1 cellular context compared by ENCODE assay signal in the genomic region with DNA sequence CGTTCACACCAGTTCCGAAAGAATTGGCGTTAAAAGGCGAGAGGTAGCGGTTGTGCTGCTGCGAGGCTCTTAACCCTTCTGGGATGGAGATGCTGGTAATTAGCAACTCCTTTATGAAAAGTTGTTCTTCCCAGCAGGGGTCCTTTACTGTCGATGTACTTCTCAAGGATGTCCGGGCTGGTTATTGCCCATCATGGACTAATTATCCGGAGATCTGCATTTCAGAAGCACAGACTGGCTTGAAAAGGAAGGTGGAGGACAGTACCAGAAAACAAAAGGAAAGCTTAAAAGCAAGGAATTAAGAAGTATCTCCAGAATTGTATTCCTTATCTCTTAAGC.
TF ChIP-seq lines count a peak whose summit lies in the region.

No MANE protein-coding gene starts in this region.

TF ChIP-seq in H1, 55 proteins besides CTCF, POLR2A, EP300 and RAD21:
- no peak for TF ChIP-seq HDAC6 (IDR thresholded peaks at IDR 0.05; ENCODE audit: low read depth, low read length)
- TF ChIP-seq RNF2 (IDR thresholded peaks at IDR 0.05; ENCODE audit: borderline replicate concordance, low read depth, low read length, missing control alignments, poor library complexity, severe bottlenecking), result no peak
- no peak for TF ChIP-seq RBBP5 (IDR thresholded peaks at IDR 0.05; ENCODE audit: borderline replicate concordance, low read depth, low read length)
- TF ChIP-seq TBP (IDR thresholded peaks at IDR 0.05; ENCODE audit: low read depth, low read length), result no peak
- no peak for TF ChIP-seq KDM4A (IDR thresholded peaks at IDR 0.05; ENCODE audit: low read depth, low read length, severe bottlenecking)
- TF ChIP-seq, protein P1, sequence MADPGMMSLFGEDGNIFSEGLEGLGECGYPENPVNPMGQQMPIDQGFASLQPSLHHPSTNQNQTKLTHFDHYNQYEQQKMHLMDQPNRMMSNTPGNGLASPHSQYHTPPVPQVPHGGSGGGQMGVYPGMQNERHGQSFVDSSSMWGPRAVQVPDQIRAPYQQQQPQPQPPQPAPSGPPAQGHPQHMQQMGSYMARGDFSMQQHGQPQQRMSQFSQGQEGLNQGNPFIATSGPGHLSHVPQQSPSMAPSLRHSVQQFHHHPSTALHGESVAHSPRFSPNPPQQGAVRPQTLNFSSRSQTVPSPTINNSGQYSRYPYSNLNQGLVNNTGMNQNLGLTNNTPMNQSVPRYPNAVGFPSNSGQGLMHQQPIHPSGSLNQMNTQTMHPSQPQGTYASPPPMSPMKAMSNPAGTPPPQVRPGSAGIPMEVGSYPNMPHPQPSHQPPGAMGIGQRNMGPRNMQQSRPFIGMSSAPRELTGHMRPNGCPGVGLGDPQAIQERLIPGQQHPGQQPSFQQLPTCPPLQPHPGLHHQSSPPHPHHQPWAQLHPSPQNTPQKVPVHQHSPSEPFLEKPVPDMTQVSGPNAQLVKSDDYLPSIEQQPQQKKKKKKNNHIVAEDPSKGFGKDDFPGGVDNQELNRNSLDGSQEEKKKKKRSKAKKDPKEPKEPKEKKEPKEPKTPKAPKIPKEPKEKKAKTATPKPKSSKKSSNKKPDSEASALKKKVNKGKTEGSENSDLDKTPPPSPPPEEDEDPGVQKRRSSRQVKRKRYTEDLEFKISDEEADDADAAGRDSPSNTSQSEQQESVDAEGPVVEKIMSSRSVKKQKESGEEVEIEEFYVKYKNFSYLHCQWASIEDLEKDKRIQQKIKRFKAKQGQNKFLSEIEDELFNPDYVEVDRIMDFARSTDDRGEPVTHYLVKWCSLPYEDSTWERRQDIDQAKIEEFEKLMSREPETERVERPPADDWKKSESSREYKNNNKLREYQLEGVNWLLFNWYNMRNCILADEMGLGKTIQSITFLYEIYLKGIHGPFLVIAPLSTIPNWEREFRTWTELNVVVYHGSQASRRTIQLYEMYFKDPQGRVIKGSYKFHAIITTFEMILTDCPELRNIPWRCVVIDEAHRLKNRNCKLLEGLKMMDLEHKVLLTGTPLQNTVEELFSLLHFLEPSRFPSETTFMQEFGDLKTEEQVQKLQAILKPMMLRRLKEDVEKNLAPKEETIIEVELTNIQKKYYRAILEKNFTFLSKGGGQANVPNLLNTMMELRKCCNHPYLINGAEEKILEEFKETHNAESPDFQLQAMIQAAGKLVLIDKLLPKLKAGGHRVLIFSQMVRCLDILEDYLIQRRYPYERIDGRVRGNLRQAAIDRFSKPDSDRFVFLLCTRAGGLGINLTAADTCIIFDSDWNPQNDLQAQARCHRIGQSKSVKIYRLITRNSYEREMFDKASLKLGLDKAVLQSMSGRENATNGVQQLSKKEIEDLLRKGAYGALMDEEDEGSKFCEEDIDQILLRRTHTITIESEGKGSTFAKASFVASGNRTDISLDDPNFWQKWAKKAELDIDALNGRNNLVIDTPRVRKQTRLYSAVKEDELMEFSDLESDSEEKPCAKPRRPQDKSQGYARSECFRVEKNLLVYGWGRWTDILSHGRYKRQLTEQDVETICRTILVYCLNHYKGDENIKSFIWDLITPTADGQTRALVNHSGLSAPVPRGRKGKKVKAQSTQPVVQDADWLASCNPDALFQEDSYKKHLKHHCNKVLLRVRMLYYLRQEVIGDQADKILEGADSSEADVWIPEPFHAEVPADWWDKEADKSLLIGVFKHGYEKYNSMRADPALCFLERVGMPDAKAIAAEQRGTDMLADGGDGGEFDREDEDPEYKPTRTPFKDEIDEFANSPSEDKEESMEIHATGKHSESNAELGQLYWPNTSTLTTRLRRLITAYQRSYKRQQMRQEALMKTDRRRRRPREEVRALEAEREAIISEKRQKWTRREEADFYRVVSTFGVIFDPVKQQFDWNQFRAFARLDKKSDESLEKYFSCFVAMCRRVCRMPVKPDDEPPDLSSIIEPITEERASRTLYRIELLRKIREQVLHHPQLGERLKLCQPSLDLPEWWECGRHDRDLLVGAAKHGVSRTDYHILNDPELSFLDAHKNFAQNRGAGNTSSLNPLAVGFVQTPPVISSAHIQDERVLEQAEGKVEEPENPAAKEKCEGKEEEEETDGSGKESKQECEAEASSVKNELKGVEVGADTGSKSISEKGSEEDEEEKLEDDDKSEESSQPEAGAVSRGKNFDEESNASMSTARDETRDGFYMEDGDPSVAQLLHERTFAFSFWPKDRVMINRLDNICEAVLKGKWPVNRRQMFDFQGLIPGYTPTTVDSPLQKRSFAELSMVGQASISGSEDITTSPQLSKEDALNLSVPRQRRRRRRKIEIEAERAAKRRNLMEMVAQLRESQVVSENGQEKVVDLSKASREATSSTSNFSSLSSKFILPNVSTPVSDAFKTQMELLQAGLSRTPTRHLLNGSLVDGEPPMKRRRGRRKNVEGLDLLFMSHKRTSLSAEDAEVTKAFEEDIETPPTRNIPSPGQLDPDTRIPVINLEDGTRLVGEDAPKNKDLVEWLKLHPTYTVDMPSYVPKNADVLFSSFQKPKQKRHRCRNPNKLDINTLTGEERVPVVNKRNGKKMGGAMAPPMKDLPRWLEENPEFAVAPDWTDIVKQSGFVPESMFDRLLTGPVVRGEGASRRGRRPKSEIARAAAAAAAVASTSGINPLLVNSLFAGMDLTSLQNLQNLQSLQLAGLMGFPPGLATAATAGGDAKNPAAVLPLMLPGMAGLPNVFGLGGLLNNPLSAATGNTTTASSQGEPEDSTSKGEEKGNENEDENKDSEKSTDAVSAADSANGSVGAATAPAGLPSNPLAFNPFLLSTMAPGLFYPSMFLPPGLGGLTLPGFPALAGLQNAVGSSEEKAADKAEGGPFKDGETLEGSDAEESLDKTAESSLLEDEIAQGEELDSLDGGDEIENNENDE (IDR thresholded peaks at IDR 0.05; ENCODE audit: insufficient replicate concordance, low read length), result peak; percentile 56
- no peak for TF ChIP-seq USF2 (IDR thresholded peaks at IDR 0.05; ENCODE audit: low read length)
- TF ChIP-seq GABPA (IDR thresholded peaks at IDR 0.05; ENCODE audit: borderline replicate concordance, insufficient read depth, low read length), result no peak
- no peak for TF ChIP-seq SIX5 (IDR thresholded peaks at IDR 0.05; ENCODE audit: low read depth, low read length)
- TF ChIP-seq JUND (IDR thresholded peaks at IDR 0.05; ENCODE audit: low read length), result no peak
- no peak for TF ChIP-seq BCL11A (IDR thresholded peaks at IDR 0.05; ENCODE audit: low read depth in 2 of 2, low read length in 2 of 2)
- no peak for TF ChIP-seq ASH2L (IDR thresholded peaks at IDR 0.05; ENCODE audit: low read length)
- TF ChIP-seq TAF7 (optimal IDR thresholded peaks at IDR 0.05; ENCODE audit: borderline replicate concordance, low read depth, low read length), result no peak
- no peak for TF ChIP-seq CEBPB (IDR thresholded peaks at IDR 0.05; ENCODE audit: low read depth, low read length)
- no peak for TF ChIP-seq EZH2 (IDR thresholded peaks at IDR 0.05; ENCODE audit: low read depth, low read length, severe bottlenecking)
- no peak for TF ChIP-seq YY1 (IDR thresholded peaks at IDR 0.05; ENCODE audit: low read depth, low read length)
- TF ChIP-seq KDM5A (IDR thresholded peaks at IDR 0.05; ENCODE audit: low read length), result no peak
- TF ChIP-seq HDAC2 (IDR thresholded peaks at IDR 0.05; ENCODE audit: borderline replicate concordance in 1 of 2, low read depth in 2 of 2, low read length in 2 of 2), result peak in 1 of 2 experiments; percentile 91; a peak in 1 of 4 replicates
- no peak for TF ChIP-seq SUZ12 (IDR thresholded peaks at IDR 0.05; ENCODE audit: low read length)
- no peak for TF ChIP-seq ATF2 (IDR thresholded peaks at IDR 0.05; ENCODE audit: low read length)
- TF ChIP-seq PHF8 (conservative IDR thresholded peaks at IDR 0.05; ENCODE audit: low read depth, low read length), result no peak
- TF ChIP-seq BACH1 (IDR thresholded peaks at IDR 0.05; ENCODE audit: low read length), result no peak
- TF ChIP-seq SAP30 (IDR thresholded peaks at IDR 0.05; ENCODE audit: insufficient read depth, insufficient replicate concordance, low read length), result peak; percentile 4
- TF ChIP-seq CBX5 (IDR thresholded peaks at IDR 0.05; ENCODE audit: low read depth, low read length), result no peak
- TF ChIP-seq NANOG (IDR thresholded peaks at IDR 0.05; ENCODE audit: insufficient read depth, low read depth, low read length, poor library complexity, severe bottlenecking), result peak; percentile 90
- TF ChIP-seq CBX8 (IDR thresholded peaks at IDR 0.05; ENCODE audit: borderline replicate concordance, low read depth, low read length), result no peak
- TF ChIP-seq, protein P2, sequence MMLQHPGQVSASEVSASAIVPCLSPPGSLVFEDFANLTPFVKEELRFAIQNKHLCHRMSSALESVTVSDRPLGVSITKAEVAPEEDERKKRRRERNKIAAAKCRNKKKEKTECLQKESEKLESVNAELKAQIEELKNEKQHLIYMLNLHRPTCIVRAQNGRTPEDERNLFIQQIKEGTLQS (IDR thresholded peaks at IDR 0.05; ENCODE audit: insufficient read depth, low read depth, low read length), result no peak
